In the genomic region with DNA sequence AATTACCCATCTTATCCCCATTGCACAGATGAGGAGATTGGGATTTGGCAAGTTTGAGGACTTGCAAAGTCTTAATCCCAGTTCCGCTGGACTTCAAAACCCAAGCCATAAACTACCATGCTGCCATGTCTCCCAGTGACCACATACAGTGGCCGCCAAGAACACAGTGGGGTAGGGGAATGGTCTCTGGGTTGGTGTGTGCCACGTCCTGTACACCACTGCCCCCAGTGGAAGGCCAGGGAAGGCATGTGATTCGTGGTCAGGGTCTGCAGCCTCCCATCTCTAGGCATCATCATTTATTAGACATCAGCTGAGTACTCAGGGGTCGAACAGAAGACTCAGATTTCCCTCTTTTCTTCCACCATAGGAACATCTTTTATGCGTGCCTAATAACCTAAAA, we compare ENCODE assay signal across 9 cellular contexts.
A peak's percentile ranks its signal among the peaks of the same experiment; 100 is the strongest.
DNase-seq lines count a peak whose midpoint lies in the region; ATAC-seq, FAIRE-seq and TF ChIP-seq lines count a peak whose summit lies in the region.
"Had no signal": no experiment of that assay in that cellular context is flagged by ENCODE, and none has a peak within 500 bp of the region (broad histone marks: within the 10 kb centered on the region; RNA-seq: fewer than 3 reads in every experiment).

No MANE protein-coding gene starts in this region.

- H3K9me2 ChIP-seq in GM23338 (ENCODE audit: insufficient read depth), result no peaks in the 10 kb centered on the region

- H3K27ac ChIP-seq in CD4-positive, alpha-beta T cell (ENCODE audit: low read depth, low read length), result no peak overlapping the region
- H3K27ac ChIP-seq in GM23338 (ENCODE audit: low read depth) (no peak overlapping the region), keratinocyte (ENCODE audit: control insufficient read depth, insufficient read depth, low read length) (no peak overlapping the region)

- POLR2A ChIA-PET in CD4-positive, alpha-beta T cell (lab: Charles Lee), result interaction anchor here (0.8 to 2.3 kb wide), 4 partner anchors 16 to 119 kb away, joined by 3 to 7 read pairs (median 4); no protein-coding TSS in a partner anchor

- H3K4me3 Mint-ChIP-seq in CD4-positive, alpha-beta T cell, result no peak overlapping the region
- no peak overlapping the region for H3K4me3 Mint-ChIP-seq in GM23338

- dilution Hi-C loops in keratinocyte (cut with MboI; ENCODE audit: extremely low pct_ligation_motif_present, low sequenced_read_pairs), result no loop called here

- H4K20me1 ChIP-seq in GM23338 (replicated peaks; ENCODE audit: insufficient read depth), result no peaks in the 10 kb centered on the region
- H4K20me1 ChIP-seq in keratinocyte (ENCODE audit: control insufficient read depth, extremely low read depth, insufficient read depth, low read length), result no peaks in the 10 kb centered on the region

- H3K36me3 Mint-ChIP-seq in CD4-positive, alpha-beta T cell (ENCODE audit: low read depth), result peaks cover 39% of the 10 kb centered on the region
- H3K36me3 Mint-ChIP-seq in GM23338 (ENCODE audit: low read depth), result no peaks in the 10 kb centered on the region

- H3K9me1 ChIP-seq in keratinocyte (ENCODE audit: control insufficient read depth, extremely low read depth, insufficient read depth, low read length), result no peaks in the 10 kb centered on the region

- peaks cover 77% of the 10 kb centered on the region for H3K4me1 Mint-ChIP-seq in CD4-positive, alpha-beta T cell (ENCODE audit: low read depth)
- peaks cover 20% of the 10 kb centered on the region for H3K4me1 Mint-ChIP-seq in GM23338

- H3K9ac ChIP-seq in keratinocyte (ENCODE audit: control insufficient read depth, extremely low read depth, insufficient read depth, low read length), result no peak overlapping the region

- H3K79me2 ChIP-seq in GM23338 (replicated peaks; ENCODE audit: insufficient read depth) (no peaks in the 10 kb centered on the region), keratinocyte (ENCODE audit: control insufficient read depth, insufficient read depth, low read length) (no peaks in the 10 kb centered on the region)

- ATAC-seq in CD4-positive, alpha-beta T cell (ENCODE audit: poor library complexity), result peak; percentile 53
- ATAC-seq in GM23338 (peak; percentile 74), GM21423 (IDR thresholded peaks at IDR 0.05; ENCODE audit: unreplicated experiment) (no peak)

- no peaks in the 10 kb centered on the region for H3K36me3 ChIP-seq in GM23338 (ENCODE audit: insufficient read depth)
- H3K36me3 ChIP-seq in keratinocyte (ENCODE audit: control insufficient read depth in 2 of 2, extremely low read depth in 1 of 2, insufficient read depth in 2 of 2, low read length in 2 of 2), result no peaks in the 10 kb centered on the region

- H3K9me3 ChIP-seq in CD4-positive, alpha-beta T cell (ENCODE audit: control insufficient read depth, low read length), result no peaks in the 10 kb centered on the region
- H3K9me3 ChIP-seq in keratinocyte (ENCODE audit: control insufficient read depth, low read depth, low read length), result no peaks in the 10 kb centered on the region

- H3K9me3 Mint-ChIP-seq in CD4-positive, alpha-beta T cell, result no peaks in the 10 kb centered on the region
- H3K9me3 Mint-ChIP-seq in GM23338, result no peaks in the 10 kb centered on the region

- H3K27me3 ChIP-seq in CD4-positive, alpha-beta T cell (ENCODE audit: control insufficient read depth, insufficient read depth, low read length), result no peaks in the 10 kb centered on the region
- H3K27me3 ChIP-seq in GM23338 (ENCODE audit: insufficient read depth), result no peaks in the 10 kb centered on the region
- H3K27me3 ChIP-seq in keratinocyte (ENCODE audit: control insufficient read depth, extremely low read depth, insufficient read depth, low read length), result peaks cover 12% of the 10 kb centered on the region

- peaks cover 11% of the 10 kb centered on the region for H3K4me1 ChIP-seq in GM23338 (ENCODE audit: insufficient read depth)
- peaks cover 27% of the 10 kb centered on the region for H3K4me1 ChIP-seq in keratinocyte (ENCODE audit: control insufficient read depth, extremely low read depth, insufficient read depth, low read length)

- peaks cover 5% of the 10 kb centered on the region for H3F3A ChIP-seq in GM23338 (replicated peaks; ENCODE audit: low read depth)

- H3K4me2 ChIP-seq in GM23338 (no peak overlapping the region), keratinocyte (ENCODE audit: control insufficient read depth, extremely low read depth, insufficient read depth, low read depth, low read length) (no peak overlapping the region)

- DNase-seq in CD4-positive, alpha-beta T cell, result peak in 3 of 10 experiments; percentile 12 to 29 (median 21)
- DNase-seq in GM23338 (ENCODE audit: low spot score), result peak; percentile 70
- DNase-seq in UCSD-AML1 (lab: John Stamatoyannopoulos, UW; ENCODE audit: unreplicated experiment), result peak; percentile 25
- DNase-seq in keratinocyte (ENCODE audit: low read depth, low spot score), result no peak
- DNase-seq in effector CD4-positive, alpha-beta T cell, result no peak
- DNase-seq in SKM-1 treated with dmso at 0.1 percent for 144 hours (lab: John Stamatoyannopoulos, UW; ENCODE audit: unreplicated experiment), result no peak
- DNase-seq in midbrain (lab: John Stamatoyannopoulos, UW), result no peak

- intact Hi-C loops in CD4-positive, alpha-beta T cell (cut with DNase I, micrococcal nuclease), result loop anchor here in 1 of 2 experiments (5.0 kb wide), 1 partner anchor 75 kb away; a partner anchor contains a TSS

- H3K27me3 Mint-ChIP-seq in CD4-positive, alpha-beta T cell, result no peaks in the 10 kb centered on the region
- H3K27me3 Mint-ChIP-seq in GM23338 (ENCODE audit: insufficient read depth, low read depth, poor library complexity), result peaks cover 10% of the 10 kb centered on the region

- H2AFZ ChIP-seq in GM23338 (no peak overlapping the region), keratinocyte (ENCODE audit: control insufficient read depth, low read length) (no peak overlapping the region)

- H3K27ac Mint-ChIP-seq in CD4-positive, alpha-beta T cell, result peak overlapping the region; percentile 69
- no peak overlapping the region for H3K27ac Mint-ChIP-seq in GM23338

- FAIRE-seq in keratinocyte (lab: Jason Lieb, UNC), result no peak
- FAIRE-seq: H54 had no signal

- CTCF ChIA-PET in CD4-positive, alpha-beta T cell (lab: Charles Lee), result interaction anchor here (0.7 to 1.2 kb wide), 6 partner anchors 74 to 189 kb away, joined by 3 to 6 read pairs (median 4); no protein-coding TSS in a partner anchor

- peak; percentile 63 for TF ChIP-seq CTCF in CD4-positive, alpha-beta T cell (IDR thresholded peaks at IDR 0.05)
- TF ChIP-seq CTCF in GM23338 (conservative IDR thresholded peaks at IDR 0.05; ENCODE audit: low read depth in 2 of 2) (peak; percentile 64 to 84), keratinocyte (optimal IDR thresholded peaks at IDR 0.05 in 1 of 3, IDR thresholded peaks at IDR 0.05 in 1 of 3, conservative IDR thresholded peaks at IDR 0.05 in 1 of 3; ENCODE audit: extremely low read depth in 1 of 3, insufficient read depth in 2 of 3, low read length in 3 of 3) (peak; percentile 49 to 68 (median 50))

- H3K4me3 ChIP-seq in GM23338 (no peak overlapping the region), keratinocyte (ENCODE audit: control insufficient read depth in 2 of 3, extremely low read depth in 1 of 3, insufficient read depth in 2 of 3, low read depth in 1 of 3, low read length in 3 of 3) (no peak overlapping the region)

TF ChIP-seq in GM23338, 12 proteins besides CTCF, POLR2A, EP300 and RAD21 (continues in another document):
- TF ChIP-seq NANOG (IDR thresholded peaks at IDR 0.05; ENCODE audit: borderline replicate concordance) (no peak), POLR2AphosphoS5 (IDR thresholded peaks at IDR 0.05; ENCODE audit: low read depth) (no peak), ZNF114 (CRISPR knock-in tag; IDR thresholded peaks at IDR 0.05) (no peak), EZH2phosphoT487 (IDR thresholded peaks at IDR 0.05; ENCODE audit: unreplicated experiment) (no peak), STAT1 (IDR thresholded peaks at IDR 0.05; ENCODE audit: unreplicated experiment) (no peak), EZH2 (IDR thresholded peaks at IDR 0.05; ENCODE audit: low read depth, unreplicated experiment) (no peak), ZNF331 (CRISPR knock-in tag; IDR thresholded peaks at IDR 0.05; ENCODE audit: low read depth) (no peak), CREB1 (CRISPR knock-in tag; IDR thresholded peaks at IDR 0.05; ENCODE audit: low read depth) (no peak)
- TF ChIP-seq, protein P1, sequence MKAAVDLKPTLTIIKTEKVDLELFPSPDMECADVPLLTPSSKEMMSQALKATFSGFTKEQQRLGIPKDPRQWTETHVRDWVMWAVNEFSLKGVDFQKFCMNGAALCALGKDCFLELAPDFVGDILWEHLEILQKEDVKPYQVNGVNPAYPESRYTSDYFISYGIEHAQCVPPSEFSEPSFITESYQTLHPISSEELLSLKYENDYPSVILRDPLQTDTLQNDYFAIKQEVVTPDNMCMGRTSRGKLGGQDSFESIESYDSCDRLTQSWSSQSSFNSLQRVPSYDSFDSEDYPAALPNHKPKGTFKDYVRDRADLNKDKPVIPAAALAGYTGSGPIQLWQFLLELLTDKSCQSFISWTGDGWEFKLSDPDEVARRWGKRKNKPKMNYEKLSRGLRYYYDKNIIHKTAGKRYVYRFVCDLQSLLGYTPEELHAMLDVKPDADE (IDR thresholded peaks at IDR 0.05), result no peak
- TF ChIP-seq, protein P2, sequence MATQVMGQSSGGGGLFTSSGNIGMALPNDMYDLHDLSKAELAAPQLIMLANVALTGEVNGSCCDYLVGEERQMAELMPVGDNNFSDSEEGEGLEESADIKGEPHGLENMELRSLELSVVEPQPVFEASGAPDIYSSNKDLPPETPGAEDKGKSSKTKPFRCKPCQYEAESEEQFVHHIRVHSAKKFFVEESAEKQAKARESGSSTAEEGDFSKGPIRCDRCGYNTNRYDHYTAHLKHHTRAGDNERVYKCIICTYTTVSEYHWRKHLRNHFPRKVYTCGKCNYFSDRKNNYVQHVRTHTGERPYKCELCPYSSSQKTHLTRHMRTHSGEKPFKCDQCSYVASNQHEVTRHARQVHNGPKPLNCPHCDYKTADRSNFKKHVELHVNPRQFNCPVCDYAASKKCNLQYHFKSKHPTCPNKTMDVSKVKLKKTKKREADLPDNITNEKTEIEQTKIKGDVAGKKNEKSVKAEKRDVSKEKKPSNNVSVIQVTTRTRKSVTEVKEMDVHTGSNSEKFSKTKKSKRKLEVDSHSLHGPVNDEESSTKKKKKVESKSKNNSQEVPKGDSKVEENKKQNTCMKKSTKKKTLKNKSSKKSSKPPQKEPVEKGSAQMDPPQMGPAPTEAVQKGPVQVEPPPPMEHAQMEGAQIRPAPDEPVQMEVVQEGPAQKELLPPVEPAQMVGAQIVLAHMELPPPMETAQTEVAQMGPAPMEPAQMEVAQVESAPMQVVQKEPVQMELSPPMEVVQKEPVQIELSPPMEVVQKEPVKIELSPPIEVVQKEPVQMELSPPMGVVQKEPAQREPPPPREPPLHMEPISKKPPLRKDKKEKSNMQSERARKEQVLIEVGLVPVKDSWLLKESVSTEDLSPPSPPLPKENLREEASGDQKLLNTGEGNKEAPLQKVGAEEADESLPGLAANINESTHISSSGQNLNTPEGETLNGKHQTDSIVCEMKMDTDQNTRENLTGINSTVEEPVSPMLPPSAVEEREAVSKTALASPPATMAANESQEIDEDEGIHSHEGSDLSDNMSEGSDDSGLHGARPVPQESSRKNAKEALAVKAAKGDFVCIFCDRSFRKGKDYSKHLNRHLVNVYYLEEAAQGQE (IDR thresholded peaks at IDR 0.05; ENCODE audit: unreplicated experiment), result no peak

Comparison
In these comparisons a context has a peak if more than half of its experiments do, and no peak if none do; other contexts are left out.
1. DNase-seq: peak in GM23338 (single experiment) and UCSD-AML1 (single experiment); none in keratinocyte (single experiment), effector CD4-positive, alpha-beta T cell (single experiment), SKM-1 treated with dmso at 0.1 percent for 144 hours (single experiment) and midbrain (single experiment).
2. Peak in every context shown above with its lines, with median percentiles within 50 percentile points of each other: CTCF ChIP-seq.